ENCODE assay signal across 11 cellular contexts in the genomic region with DNA sequence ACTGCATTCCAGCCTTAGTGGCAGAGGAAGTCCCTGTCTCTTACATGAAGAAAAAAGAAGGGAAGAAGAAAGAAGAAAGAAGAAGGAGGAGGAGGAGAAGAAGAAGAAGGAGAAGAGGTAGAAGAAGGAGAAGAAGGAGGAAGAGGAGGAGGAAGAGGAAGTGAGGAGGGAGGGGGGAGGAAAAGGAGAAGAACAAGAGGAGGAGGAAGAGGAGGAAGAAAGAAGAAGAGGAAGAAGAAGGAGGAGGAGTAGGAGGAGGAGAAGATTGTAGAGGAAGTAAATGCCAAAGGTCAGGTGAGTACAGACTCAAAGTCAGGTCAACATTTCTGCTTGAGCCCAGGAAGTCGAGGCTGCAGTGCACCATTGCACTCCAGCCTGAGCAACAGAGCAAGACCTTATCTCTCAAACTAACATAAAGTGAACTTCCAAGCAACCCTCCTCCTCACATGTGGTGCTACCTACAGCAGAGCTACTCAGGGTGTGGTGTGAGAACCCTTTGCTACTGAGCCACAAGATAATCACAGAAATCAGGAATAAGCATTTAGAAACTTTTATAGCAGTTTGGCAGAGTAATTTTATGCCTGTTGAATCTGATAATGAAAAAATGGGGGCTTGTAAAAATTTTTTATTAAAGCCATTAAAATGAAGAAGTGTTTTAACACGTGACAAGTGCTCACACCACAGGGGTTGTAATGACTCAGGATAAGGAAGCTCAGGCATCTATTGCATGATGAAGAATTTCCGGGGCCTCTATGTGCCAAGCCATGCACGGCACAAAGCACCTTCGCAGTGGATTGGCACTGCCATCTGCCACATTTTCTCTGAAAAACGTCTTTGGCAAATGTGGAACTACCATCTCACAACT.
DNase-seq lines count a peak whose midpoint lies in the region; ATAC-seq, FAIRE-seq and TF ChIP-seq lines count a peak whose summit lies in the region.
"Had no signal": no experiment of that assay in that cellular context is flagged by ENCODE, and none has a peak within 500 bp of the region (broad histone marks: within the 10 kb centered on the region; RNA-seq: fewer than 3 reads in every experiment).

No MANE protein-coding gene starts in this region.

- no peaks in the 10 kb centered on the region for H3K4me1 ChIP-seq in left ventricle myocardium inferior
- H3K4me1 ChIP-seq in esophagus squamous epithelium: peaks cover 0 to 6% (median 0%) of the 10 kb centered on the region in 3 donors

- no peak for DNase-seq in Right ventricle myocardium inferior (ENCODE audit: missing footprints)
- no peak for DNase-seq in left ventricle myocardium inferior
- DNase-seq in NOMO-1 treated with DMSO at 0.1 percent for 48 hours (lab: John Stamatoyannopoulos, UW; ENCODE audit: unreplicated experiment): peak; percentile 18
- no peak for DNase-seq in esophagus squamous epithelium (lab: John Stamatoyannopoulos, UW)
- DNase-seq: activated CD4-positive, alpha-beta T cell treated with anti-CD3 and anti-CD28 coated beads, Interleukin-2, amount 50 U/mL, for 48 hours; islet precursor cell had no signal

- no peaks in the 10 kb centered on the region for H3K27me3 ChIP-seq in left ventricle myocardium inferior (ENCODE audit: low read depth)
- H3K27me3 ChIP-seq in esophagus squamous epithelium: no peaks in the 10 kb centered on the region

- FAIRE-seq in endometrium (lab: Jason Lieb, UNC): peak; percentile 98
- FAIRE-seq: G401.6 had no signal

- H3K9me3 ChIP-seq in left ventricle myocardium inferior (replicated peaks) (no peaks in the 10 kb centered on the region), esophagus squamous epithelium (no peaks in the 10 kb centered on the region)

- H3K27ac ChIP-seq in left ventricle myocardium inferior (replicated peaks) (no peak overlapping the region), esophagus squamous epithelium (no peak overlapping the region)

- ATAC-seq in Right ventricle myocardium inferior (peak; percentile 60), GM19463 (IDR thresholded peaks at IDR 0.05; ENCODE audit: unreplicated experiment) (no peak), HG03520 (IDR thresholded peaks at IDR 0.05; ENCODE audit: unreplicated experiment) (no peak), GM21723 (IDR thresholded peaks at IDR 0.05; ENCODE audit: unreplicated experiment) (no peak)

- H3K36me3 ChIP-seq in left ventricle myocardium inferior: no peaks in the 10 kb centered on the region
- H3K36me3 ChIP-seq in esophagus squamous epithelium: no peaks in the 10 kb centered on the region

- H3K4me3 ChIP-seq in left ventricle myocardium inferior: no peak overlapping the region
- no peak overlapping the region for H3K4me3 ChIP-seq in esophagus squamous epithelium

- no peak for TF ChIP-seq POLR2A in esophagus squamous epithelium (IDR thresholded peaks at IDR 0.05)

- WGBS in esophagus squamous epithelium, 2 donors: 47 to 51% methylated on average over 6 of the region's 6 CpGs

- TF ChIP-seq CTCF in left ventricle myocardium inferior (IDR thresholded peaks at IDR 0.05; ENCODE audit: borderline replicate concordance): no peak
- TF ChIP-seq CTCF in esophagus squamous epithelium (IDR thresholded peaks at IDR 0.05): no peak

- intact Hi-C loops in Right ventricle myocardium inferior (cut with DNase I): no loop called here
- intact Hi-C loops in left ventricle myocardium inferior (cut with micrococcal nuclease): no loop called here
- intact Hi-C loops in esophagus squamous epithelium (cut with DNase I): no loop called here
